In the genomic region with DNA sequence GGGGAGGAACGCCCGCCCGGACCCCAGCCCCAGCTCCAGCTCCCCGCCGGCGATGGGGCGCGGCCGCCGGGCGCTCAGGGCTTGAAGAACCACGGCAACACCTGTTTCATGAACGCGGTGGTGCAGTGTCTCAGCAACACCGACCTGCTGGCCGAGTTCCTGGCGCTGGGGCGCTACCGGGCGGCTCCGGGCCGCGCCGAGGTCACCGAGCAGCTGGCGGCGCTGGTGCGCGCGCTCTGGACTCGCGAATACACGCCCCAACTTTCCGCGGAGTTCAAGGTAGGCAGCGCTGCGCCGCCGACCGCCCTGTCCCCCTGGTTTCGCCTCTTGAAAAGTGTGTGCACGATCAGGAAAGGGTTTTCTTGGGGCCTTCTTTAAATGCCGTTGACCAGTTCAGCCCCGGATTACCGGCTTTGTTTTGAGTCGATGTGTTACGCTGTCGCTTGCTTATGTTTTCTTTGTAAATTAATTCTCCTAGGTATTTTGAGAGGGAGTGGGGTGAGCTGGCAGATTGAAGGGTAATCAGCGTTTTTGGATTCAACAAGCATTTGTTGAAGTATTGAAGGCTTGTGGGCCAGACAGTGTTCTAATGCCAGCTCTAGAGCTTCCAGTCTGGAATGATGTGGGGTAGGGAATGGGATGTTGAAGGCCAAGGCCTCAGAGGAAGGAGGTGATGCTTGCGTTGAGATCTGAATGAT, we compare ENCODE assay signal across 8 cellular contexts. TPM values are rescaled to one million over a fixed set of nuclear protein-coding genes. Genes with fewer than 3 reads are reported as not detected.
DNase-seq lines count a peak whose midpoint lies in the region; ATAC-seq and TF ChIP-seq lines count a peak whose summit lies in the region.

No MANE protein-coding gene starts in this region.

- intact Hi-C loops in colonic mucosa (cut with DNase I): no loop called here
- intact Hi-C loops in thyroid gland (cut with DNase I): no loop called here

- ATAC-seq in GM18907 (IDR thresholded peaks at IDR 0.05; ENCODE audit: unreplicated experiment): peak; percentile 51
- no peak for ATAC-seq in memory B cell (ENCODE audit: low read depth)
- no peak for ATAC-seq in GM21576 (IDR thresholded peaks at IDR 0.05; ENCODE audit: unreplicated experiment)
- no peak for ATAC-seq in HG02588 (IDR thresholded peaks at IDR 0.05; ENCODE audit: unreplicated experiment)

- TF ChIP-seq POLR2A in thyroid gland (IDR thresholded peaks at IDR 0.05): no peak

- H3K9ac ChIP-seq in colonic mucosa (ENCODE audit: low read depth in 2 of 2, low read length in 2 of 2): peak overlapping the region; percentile 80 to 85

- H3K4me1 ChIP-seq in colonic mucosa (no peaks in the 10 kb centered on the region), thyroid gland (peaks cover 0 to 3% of the 10 kb centered on the region in 2 donors)

- peak overlapping the region; percentile 68 for H3K4me3 Mint-ChIP-seq in memory B cell

- H3K4me3 ChIP-seq in colonic mucosa (peak overlapping the region; percentile 64), thyroid gland (replicated peaks in 1 of 3) (peak overlapping the region; percentile 40 to 68 (median 61))

- H3K9me3 Mint-ChIP-seq in memory B cell: no peaks in the 10 kb centered on the region

- H3K27me3 ChIP-seq in colonic mucosa (no peaks in the 10 kb centered on the region), thyroid gland (no peaks in the 10 kb centered on the region)

- no peaks in the 10 kb centered on the region for H3K36me3 ChIP-seq in colonic mucosa
- no peaks in the 10 kb centered on the region for H3K36me3 ChIP-seq in thyroid gland

- peaks cover 9% of the 10 kb centered on the region for H3K4me1 Mint-ChIP-seq in memory B cell

- no peak for TF ChIP-seq CTCF in colonic mucosa (IDR thresholded peaks at IDR 0.05)
- peak in 3 of 6 experiments; percentile 8 to 26 (median 15) for TF ChIP-seq CTCF in thyroid gland (IDR thresholded peaks at IDR 0.05)

- WGBS in thyroid gland, 2 donors: 1 to 2% methylated on average over 27 to 29 of the region's 50 CpGs

- H3K9me3 ChIP-seq in colonic mucosa (no peaks in the 10 kb centered on the region), thyroid gland (no peaks in the 10 kb centered on the region)

- peaks cover 23% of the 10 kb centered on the region for H3K27me3 Mint-ChIP-seq in memory B cell

- H3K27ac ChIP-seq in colonic mucosa (peak overlapping the region; percentile 94), thyroid gland (peak overlapping the region; percentile 1 to 87 (median 60))

- DNase-seq in AG20443 (ENCODE audit: low spot score) (peak; percentile 40), RPMI8226 (peak; percentile 85), colonic mucosa (peak; percentile 80), memory B cell (ENCODE audit: low spot score in 2 of 2) (peak in 1 of 2 donors; percentile 16), thyroid gland (peak; percentile 78)

- no peaks in the 10 kb centered on the region for H3K36me3 Mint-ChIP-seq in memory B cell

- no peak overlapping the region for H3K27ac Mint-ChIP-seq in memory B cell

RNA-seq across cellular contexts. Expression of gene USP43, which starts 0.7 kb away (rescaled TPM):
- total RNA-seq in colonic mucosa (10 to 100 TPM; 14.2 to 15.6 TPM), thyroid gland (1 to 10 TPM; 3.0 to 5.1 (median 3.9) TPM)
